1 cellular context compared by ENCODE assay signal in the genomic region with DNA sequence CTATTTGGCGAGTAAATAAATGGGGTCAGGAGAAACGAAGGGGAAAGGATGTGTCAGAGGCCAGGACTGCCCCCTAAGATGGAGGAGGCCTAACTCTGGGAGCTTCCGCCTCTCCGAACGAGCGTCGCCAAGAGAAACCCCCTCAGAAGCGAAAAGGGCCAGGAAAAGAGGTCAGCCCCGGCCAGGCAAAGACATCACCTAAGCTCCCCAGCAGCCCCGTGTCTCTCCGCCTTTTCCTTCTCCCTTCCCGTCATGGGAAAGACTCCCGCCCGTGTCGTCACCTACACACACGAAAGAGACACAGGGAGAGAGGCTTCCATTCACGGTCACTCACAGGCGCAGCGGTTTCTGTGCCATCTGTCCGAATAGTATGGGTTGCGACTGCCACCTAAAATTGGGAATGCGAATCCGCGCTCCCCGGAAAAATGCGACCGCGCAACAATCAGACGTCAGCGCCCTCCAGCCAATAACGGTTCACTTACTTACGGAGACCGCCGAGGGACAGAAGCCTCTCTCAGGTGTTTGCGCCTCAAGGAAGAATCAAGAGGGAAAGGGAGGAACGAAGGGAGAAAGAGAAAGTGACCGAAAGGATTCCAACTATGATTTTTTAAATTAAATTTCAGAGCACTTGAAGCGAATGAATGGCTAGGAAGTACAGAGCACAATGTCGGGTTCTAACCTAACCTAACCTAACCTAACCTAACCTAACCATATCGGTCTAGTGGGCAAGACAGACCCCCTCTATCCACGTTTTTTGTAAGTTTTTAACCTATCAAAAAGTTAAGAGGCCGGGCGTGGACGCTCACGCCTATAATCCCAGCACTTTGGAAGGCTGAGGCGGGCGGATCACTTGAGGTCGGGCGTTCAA.
A peak's percentile ranks its signal among the peaks of the same experiment; 100 is the strongest.
TF ChIP-seq lines count a peak whose summit lies in the region.

CWF19L1 (minus strand) TSS at position 402 of the 868 bp plus-strand sequence; CDS start at position 357, 45 bp downstream.

TF ChIP-seq in K562, 482 proteins besides CTCF, POLR2A, EP300 and RAD21 (continued from another document and continues in another):
- no peak for TF ChIP-seq ZNF277 (CRISPR knock-in tag; IDR thresholded peaks at IDR 0.05; ENCODE audit: borderline replicate concordance)
- TF ChIP-seq ZNF263 (CRISPR knock-in tag; IDR thresholded peaks at IDR 0.05; ENCODE audit: borderline replicate concordance) = no peak
- TF ChIP-seq, protein P1, sequence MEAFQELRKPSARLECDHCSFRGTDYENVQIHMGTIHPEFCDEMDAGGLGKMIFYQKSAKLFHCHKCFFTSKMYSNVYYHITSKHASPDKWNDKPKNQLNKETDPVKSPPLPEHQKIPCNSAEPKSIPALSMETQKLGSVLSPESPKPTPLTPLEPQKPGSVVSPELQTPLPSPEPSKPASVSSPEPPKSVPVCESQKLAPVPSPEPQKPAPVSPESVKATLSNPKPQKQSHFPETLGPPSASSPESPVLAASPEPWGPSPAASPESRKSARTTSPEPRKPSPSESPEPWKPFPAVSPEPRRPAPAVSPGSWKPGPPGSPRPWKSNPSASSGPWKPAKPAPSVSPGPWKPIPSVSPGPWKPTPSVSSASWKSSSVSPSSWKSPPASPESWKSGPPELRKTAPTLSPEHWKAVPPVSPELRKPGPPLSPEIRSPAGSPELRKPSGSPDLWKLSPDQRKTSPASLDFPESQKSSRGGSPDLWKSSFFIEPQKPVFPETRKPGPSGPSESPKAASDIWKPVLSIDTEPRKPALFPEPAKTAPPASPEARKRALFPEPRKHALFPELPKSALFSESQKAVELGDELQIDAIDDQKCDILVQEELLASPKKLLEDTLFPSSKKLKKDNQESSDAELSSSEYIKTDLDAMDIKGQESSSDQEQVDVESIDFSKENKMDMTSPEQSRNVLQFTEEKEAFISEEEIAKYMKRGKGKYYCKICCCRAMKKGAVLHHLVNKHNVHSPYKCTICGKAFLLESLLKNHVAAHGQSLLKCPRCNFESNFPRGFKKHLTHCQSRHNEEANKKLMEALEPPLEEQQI (IDR thresholded peaks at IDR 0.05) = no peak
- TF ChIP-seq MAFG (tag; conservative IDR thresholded peaks at IDR 0.05) = no peak
- no peak for TF ChIP-seq ZNF57 (CRISPR knock-in tag; IDR thresholded peaks at IDR 0.05)
- TF ChIP-seq, protein P2, sequence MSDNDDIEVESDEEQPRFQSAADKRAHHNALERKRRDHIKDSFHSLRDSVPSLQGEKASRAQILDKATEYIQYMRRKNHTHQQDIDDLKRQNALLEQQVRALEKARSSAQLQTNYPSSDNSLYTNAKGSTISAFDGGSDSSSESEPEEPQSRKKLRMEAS (CRISPR knock-in tag; IDR thresholded peaks at IDR 0.05) = no peak
- peak; percentile 98 for TF ChIP-seq MTA3 (IDR thresholded peaks at IDR 0.05; ENCODE audit: borderline replicate concordance)
- TF ChIP-seq CREB1 (IDR thresholded peaks at IDR 0.05) = peak; percentile 94
- peak; percentile 96 for TF ChIP-seq CREB1 (CRISPR knock-in tag; IDR thresholded peaks at IDR 0.05)
- TF ChIP-seq FOS (IDR thresholded peaks at IDR 0.05; ENCODE audit: extremely low read depth, insufficient read length) = no peak
- TF ChIP-seq IRF2 (CRISPR knock-in tag; IDR thresholded peaks at IDR 0.05) = no peak
- TF ChIP-seq GABPB1 (CRISPR knock-in tag; IDR thresholded peaks at IDR 0.05) = no peak
- no peak for TF ChIP-seq ZNF512 (tag; IDR thresholded peaks at IDR 0.05)
- TF ChIP-seq BDP1 (IDR thresholded peaks at IDR 0.05; ENCODE audit: insufficient read depth, insufficient read length) = no peak
- TF ChIP-seq, protein P3, sequence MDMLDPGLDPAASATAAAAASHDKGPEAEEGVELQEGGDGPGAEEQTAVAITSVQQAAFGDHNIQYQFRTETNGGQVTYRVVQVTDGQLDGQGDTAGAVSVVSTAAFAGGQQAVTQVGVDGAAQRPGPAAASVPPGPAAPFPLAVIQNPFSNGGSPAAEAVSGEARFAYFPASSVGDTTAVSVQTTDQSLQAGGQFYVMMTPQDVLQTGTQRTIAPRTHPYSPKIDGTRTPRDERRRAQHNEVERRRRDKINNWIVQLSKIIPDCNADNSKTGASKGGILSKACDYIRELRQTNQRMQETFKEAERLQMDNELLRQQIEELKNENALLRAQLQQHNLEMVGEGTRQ (CRISPR knock-in tag; IDR thresholded peaks at IDR 0.05) = no peak
- peak; percentile 16 to 29; a peak in 1 of 4 replicates for TF ChIP-seq NRF1 (conservative IDR thresholded peaks at IDR 0.05 in 1 of 2, IDR thresholded peaks at IDR 0.05 in 1 of 2)
- TF ChIP-seq NR1H2 (CRISPR knock-in tag; IDR thresholded peaks at IDR 0.05) = no peak
- TF ChIP-seq, protein P4, sequence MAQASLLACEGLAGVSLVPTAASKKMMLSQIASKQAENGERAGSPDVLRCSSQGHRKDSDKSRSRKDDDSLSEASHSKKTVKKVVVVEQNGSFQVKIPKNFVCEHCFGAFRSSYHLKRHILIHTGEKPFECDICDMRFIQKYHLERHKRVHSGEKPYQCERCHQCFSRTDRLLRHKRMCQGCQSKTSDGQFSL (CRISPR knock-in tag; IDR thresholded peaks at IDR 0.05) = no peak
- TF ChIP-seq, protein P4 (tag; IDR thresholded peaks at IDR 0.05) = no peak
- TF ChIP-seq ZNF583 (CRISPR knock-in tag; IDR thresholded peaks at IDR 0.05) = no peak
- TF ChIP-seq, protein P5, sequence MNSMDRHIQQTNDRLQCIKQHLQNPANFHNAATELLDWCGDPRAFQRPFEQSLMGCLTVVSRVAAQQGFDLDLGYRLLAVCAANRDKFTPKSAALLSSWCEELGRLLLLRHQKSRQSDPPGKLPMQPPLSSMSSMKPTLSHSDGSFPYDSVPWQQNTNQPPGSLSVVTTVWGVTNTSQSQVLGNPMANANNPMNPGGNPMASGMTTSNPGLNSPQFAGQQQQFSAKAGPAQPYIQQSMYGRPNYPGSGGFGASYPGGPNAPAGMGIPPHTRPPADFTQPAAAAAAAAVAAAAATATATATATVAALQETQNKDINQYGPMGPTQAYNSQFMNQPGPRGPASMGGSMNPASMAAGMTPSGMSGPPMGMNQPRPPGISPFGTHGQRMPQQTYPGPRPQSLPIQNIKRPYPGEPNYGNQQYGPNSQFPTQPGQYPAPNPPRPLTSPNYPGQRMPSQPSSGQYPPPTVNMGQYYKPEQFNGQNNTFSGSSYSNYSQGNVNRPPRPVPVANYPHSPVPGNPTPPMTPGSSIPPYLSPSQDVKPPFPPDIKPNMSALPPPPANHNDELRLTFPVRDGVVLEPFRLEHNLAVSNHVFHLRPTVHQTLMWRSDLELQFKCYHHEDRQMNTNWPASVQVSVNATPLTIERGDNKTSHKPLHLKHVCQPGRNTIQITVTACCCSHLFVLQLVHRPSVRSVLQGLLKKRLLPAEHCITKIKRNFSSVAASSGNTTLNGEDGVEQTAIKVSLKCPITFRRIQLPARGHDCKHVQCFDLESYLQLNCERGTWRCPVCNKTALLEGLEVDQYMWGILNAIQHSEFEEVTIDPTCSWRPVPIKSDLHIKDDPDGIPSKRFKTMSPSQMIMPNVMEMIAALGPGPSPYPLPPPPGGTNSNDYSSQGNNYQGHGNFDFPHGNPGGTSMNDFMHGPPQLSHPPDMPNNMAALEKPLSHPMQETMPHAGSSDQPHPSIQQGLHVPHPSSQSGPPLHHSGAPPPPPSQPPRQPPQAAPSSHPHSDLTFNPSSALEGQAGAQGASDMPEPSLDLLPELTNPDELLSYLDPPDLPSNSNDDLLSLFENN (IDR thresholded peaks at IDR 0.05; ENCODE audit: low read depth in 2 of 2, low read length in 2 of 2) = no peak
- TF ChIP-seq SMARCE1 (IDR thresholded peaks at IDR 0.05) = no peak
- TF ChIP-seq, protein P6, sequence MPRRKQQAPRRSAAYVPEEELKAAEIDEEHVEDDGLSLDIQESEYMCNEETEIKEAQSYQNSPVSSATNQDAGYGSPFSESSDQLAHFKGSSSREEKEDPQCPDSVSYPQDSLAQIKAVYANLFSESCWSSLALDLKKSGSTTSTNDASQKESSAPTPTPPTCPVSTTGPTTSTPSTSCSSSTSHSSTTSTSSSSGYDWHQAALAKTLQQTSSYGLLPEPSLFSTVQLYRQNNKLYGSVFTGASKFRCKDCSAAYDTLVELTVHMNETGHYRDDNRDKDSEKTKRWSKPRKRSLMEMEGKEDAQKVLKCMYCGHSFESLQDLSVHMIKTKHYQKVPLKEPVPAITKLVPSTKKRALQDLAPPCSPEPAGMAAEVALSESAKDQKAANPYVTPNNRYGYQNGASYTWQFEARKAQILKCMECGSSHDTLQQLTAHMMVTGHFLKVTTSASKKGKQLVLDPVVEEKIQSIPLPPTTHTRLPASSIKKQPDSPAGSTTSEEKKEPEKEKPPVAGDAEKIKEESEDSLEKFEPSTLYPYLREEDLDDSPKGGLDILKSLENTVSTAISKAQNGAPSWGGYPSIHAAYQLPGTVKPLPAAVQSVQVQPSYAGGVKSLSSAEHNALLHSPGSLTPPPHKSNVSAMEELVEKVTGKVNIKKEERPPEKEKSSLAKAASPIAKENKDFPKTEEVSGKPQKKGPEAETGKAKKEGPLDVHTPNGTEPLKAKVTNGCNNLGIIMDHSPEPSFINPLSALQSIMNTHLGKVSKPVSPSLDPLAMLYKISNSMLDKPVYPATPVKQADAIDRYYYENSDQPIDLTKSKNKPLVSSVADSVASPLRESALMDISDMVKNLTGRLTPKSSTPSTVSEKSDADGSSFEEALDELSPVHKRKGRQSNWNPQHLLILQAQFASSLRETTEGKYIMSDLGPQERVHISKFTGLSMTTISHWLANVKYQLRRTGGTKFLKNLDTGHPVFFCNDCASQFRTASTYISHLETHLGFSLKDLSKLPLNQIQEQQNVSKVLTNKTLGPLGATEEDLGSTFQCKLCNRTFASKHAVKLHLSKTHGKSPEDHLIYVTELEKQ (CRISPR knock-in tag; IDR thresholded peaks at IDR 0.05) = no peak
- TF ChIP-seq ZNF586 (CRISPR knock-in tag; conservative IDR thresholded peaks at IDR 0.05) = no peak
- TF ChIP-seq ATF7 (IDR thresholded peaks at IDR 0.05) = peak; percentile 44; the same call in 1 of the 2 replicates
- TF ChIP-seq ESRRB (CRISPR knock-in tag; IDR thresholded peaks at IDR 0.05; ENCODE audit: borderline replicate concordance) = no peak
- TF ChIP-seq ZNF239 (CRISPR knock-in tag; IDR thresholded peaks at IDR 0.05) = no peak
- TF ChIP-seq ZNF347 (CRISPR knock-in tag; IDR thresholded peaks at IDR 0.05; ENCODE audit: low read depth) = no peak
- TF ChIP-seq ARID2 (IDR thresholded peaks at IDR 0.05) = no peak
- no peak for TF ChIP-seq ARID1B (IDR thresholded peaks at IDR 0.05)
- TF ChIP-seq, protein P7, sequence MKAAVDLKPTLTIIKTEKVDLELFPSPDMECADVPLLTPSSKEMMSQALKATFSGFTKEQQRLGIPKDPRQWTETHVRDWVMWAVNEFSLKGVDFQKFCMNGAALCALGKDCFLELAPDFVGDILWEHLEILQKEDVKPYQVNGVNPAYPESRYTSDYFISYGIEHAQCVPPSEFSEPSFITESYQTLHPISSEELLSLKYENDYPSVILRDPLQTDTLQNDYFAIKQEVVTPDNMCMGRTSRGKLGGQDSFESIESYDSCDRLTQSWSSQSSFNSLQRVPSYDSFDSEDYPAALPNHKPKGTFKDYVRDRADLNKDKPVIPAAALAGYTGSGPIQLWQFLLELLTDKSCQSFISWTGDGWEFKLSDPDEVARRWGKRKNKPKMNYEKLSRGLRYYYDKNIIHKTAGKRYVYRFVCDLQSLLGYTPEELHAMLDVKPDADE (conservative IDR thresholded peaks at IDR 0.05; ENCODE audit: control insufficient read depth, low read depth, low read length) = 0 out of 2 replicates have a peak, but pooled peaks have one; percentile 55
- TF ChIP-seq ZFPM2 (CRISPR knock-in tag; IDR thresholded peaks at IDR 0.05) = no peak
- no peak; the same call in 1 of the 2 replicates for TF ChIP-seq CC2D1A (IDR thresholded peaks at IDR 0.05)
- no peak for TF ChIP-seq ZBTB17 (CRISPR knock-in tag; IDR thresholded peaks at IDR 0.05)
- TF ChIP-seq TFAM (CRISPR knock-in tag; conservative IDR thresholded peaks at IDR 0.05) = no peak
- peak; percentile 84 for TF ChIP-seq TAF1 (IDR thresholded peaks at IDR 0.05; ENCODE audit: control insufficient read depth, extremely low read depth, insufficient read depth, low read length, severe bottlenecking)
- no peak for TF ChIP-seq BRCA1 (IDR thresholded peaks at IDR 0.05)
- TF ChIP-seq BRCA1 (CRISPR knock-in tag; IDR thresholded peaks at IDR 0.05) = no peak
- TF ChIP-seq ESRRA (IDR thresholded peaks at IDR 0.05; ENCODE audit: borderline replicate concordance, low read depth) = no peak
- no peak for TF ChIP-seq ZNF217 (CRISPR knock-in tag; IDR thresholded peaks at IDR 0.05)
- TF ChIP-seq, protein P8, sequence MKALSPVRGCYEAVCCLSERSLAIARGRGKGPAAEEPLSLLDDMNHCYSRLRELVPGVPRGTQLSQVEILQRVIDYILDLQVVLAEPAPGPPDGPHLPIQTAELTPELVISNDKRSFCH (CRISPR knock-in tag; IDR thresholded peaks at IDR 0.05) = no peak
- TF ChIP-seq, protein P8 (tag; IDR thresholded peaks at IDR 0.05) = no peak
- TF ChIP-seq ZNF184 (CRISPR knock-in tag; IDR thresholded peaks at IDR 0.05) = no peak
- no peak for TF ChIP-seq GATAD2A (IDR thresholded peaks at IDR 0.05)
- no peak for TF ChIP-seq ZNF121 (CRISPR knock-in tag; conservative IDR thresholded peaks at IDR 0.05)
- no peak for TF ChIP-seq GATA2 (CRISPR knock-in tag; IDR thresholded peaks at IDR 0.05)
- TF ChIP-seq SNRNP70 (optimal IDR thresholded peaks at IDR 0.05; ENCODE audit: low read depth, low read length) = no peak
- no peak for TF ChIP-seq MLX (CRISPR knock-in tag; conservative IDR thresholded peaks at IDR 0.05)
